Comparison of ENCODE assay signal across 26 cellular contexts in the genomic region with DNA sequence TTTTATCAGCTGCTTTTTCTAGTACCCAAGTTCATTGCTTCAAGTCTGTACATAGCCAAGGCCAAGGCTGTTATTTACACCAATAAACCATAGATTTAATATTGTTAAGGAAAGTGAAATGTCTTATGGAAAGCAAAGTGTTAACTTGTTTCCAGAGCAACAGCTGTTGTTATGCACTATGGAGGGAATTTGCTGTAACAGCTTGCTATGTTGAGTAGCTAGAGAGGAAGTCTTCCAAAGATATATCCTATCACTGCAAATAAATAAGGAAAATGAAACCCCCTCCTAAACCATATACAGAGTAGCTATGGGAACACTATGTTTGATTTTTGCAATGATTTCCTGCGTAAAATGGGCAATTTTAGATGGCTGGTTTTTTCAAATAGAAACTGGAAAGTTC. TPM values are rescaled to one million over a fixed set of nuclear protein-coding genes. Genes with fewer than 3 reads are reported as not detected.
DNase-seq lines count a peak whose midpoint lies in the region; ATAC-seq, FAIRE-seq and TF ChIP-seq lines count a peak whose summit lies in the region.
"Had no signal": no experiment of that assay in that cellular context is flagged by ENCODE, and none has a peak within 500 bp of the region (broad histone marks: within the 10 kb centered on the region; RNA-seq: fewer than 3 reads in every experiment).

No MANE protein-coding gene starts in this region.

- intact Hi-C loops in heart right ventricle (cut with DNase I) (no loop called here), psoas muscle (cut with DNase I) (no loop called here)

- DNase-seq in DMS 273 (lab: John Stamatoyannopoulos, UW; ENCODE audit: unreplicated experiment) (peak; percentile 66), DMS 273 treated with DMSO at 0.1 percent for 48 hours (lab: John Stamatoyannopoulos, UW) (no peak), NCI-H1694 treated with DMSO at 0.1 percent for 48 hours (lab: John Stamatoyannopoulos, UW) (peak; percentile 6), heart right ventricle (no peak), psoas muscle (no peak), NCI-H1048 (lab: John Stamatoyannopoulos, UW) (no peak), urothelium cell line (ENCODE audit: low spot score) (no peak), D721Med (ENCODE audit: insufficient read length, low spot score) (no peak)
- DNase-seq: ACHN; CD4-positive, alpha-beta T cell; COR-L47; DMS153; GDM1; IMR-90; NCI-H187 treated with DMSO at 0.1 percent for 48 hours; NCI-H226; NCI-H510A treated with DMSO at 0.1 percent for 48 hours; NCI-H748 treated with DMSO at 0.1 percent for 48 hours; SJCRH30 had no signal

- H3K9me3 ChIP-seq in heart right ventricle (no peaks in the 10 kb centered on the region), psoas muscle (no peaks in the 10 kb centered on the region)
- H3K9me3 ChIP-seq: BLaER1, SJCRH30 had no signal

- H3K4me1 ChIP-seq in heart right ventricle (peaks cover 0 to 62% (median 27%) of the 10 kb centered on the region in 9 donors), psoas muscle (peaks cover 32% of the 10 kb centered on the region)
- H3K4me1 ChIP-seq: BLaER1, SJCRH30 had no signal

- H3K4me3 ChIP-seq in heart right ventricle (peak overlapping the region in 1 of 10 donors; percentile 2), psoas muscle (peak overlapping the region; percentile 15)
- H3K4me3 ChIP-seq: BLaER1, SJCRH30 had no signal

- FAIRE-seq in urothelium cell line (lab: Jason Lieb, UNC) (no peak), D721Med (lab: Jason Lieb, UNC) (no peak)
- FAIRE-seq: GM18507, GM19239, H54 had no signal

- H3K36me3 ChIP-seq in heart right ventricle (no peaks in the 10 kb centered on the region), psoas muscle (ENCODE audit: insufficient read depth in 1 of 2, low read depth in 1 of 2) (no peaks in the 10 kb centered on the region)
- H3K36me3 ChIP-seq: SJCRH30 had no signal

- no peak for TF ChIP-seq CTCF in heart right ventricle (IDR thresholded peaks at IDR 0.05)
- no peak for TF ChIP-seq CTCF in psoas muscle (IDR thresholded peaks at IDR 0.05)
- TF ChIP-seq CTCF in D721Med (IDR thresholded peaks at IDR 0.05; ENCODE audit: insufficient read depth, missing control alignments): no peak

- peak in 5 of 8 donors; percentile 45 to 72 (median 50) for ATAC-seq in heart right ventricle
- peak in 2 of 4 donors; percentile 51 to 59 for ATAC-seq in psoas muscle
- ATAC-seq: Panc1 had no signal

- H3K27ac ChIP-seq in heart right ventricle: peak overlapping the region in 9 of 10 donors; percentile 25 to 91 (median 54)
- peak overlapping the region; percentile 62 for H3K27ac ChIP-seq in psoas muscle
- H3K27ac ChIP-seq: 22Rv1, BLaER1, KMS-11, SJCRH30 had no signal

- H3K27me3 ChIP-seq in heart right ventricle: no peaks in the 10 kb centered on the region
- no peaks in the 10 kb centered on the region for H3K27me3 ChIP-seq in psoas muscle (ENCODE audit: insufficient read depth in 3 of 3, low read length in 2 of 3)
- H3K27me3 ChIP-seq: BLaER1, SJCRH30 had no signal

- 12 to 36% methylated on average over 1 of the region's 1 CpG for WGBS in heart right ventricle, 2 donors
- WGBS in psoas muscle, 3 donors: 18 to 26% (median 25%) methylated on average over 1 of the region's 1 CpG

RNA-seq across cellular contexts. Expression of gene TMEM182, which starts 21.1 kb away (rescaled TPM):
- 100 to 1,000 TPM; 142 to 225 (median 191) TPM for total RNA-seq in heart right ventricle
- 10 to 100 TPM; 10.1 to 39.4 TPM for polyA plus RNA-seq in heart right ventricle
- total RNA-seq in psoas muscle: 100 to 1,000 TPM in 1 of 4 donors, 10 to 100 TPM in 3; 25.8 to 100 (median 33.6) TPM
- 10 to 100 TPM in 1 of 3 donors, 1 to 10 TPM in 2; 3.3 to 16.8 (median 8.9) TPM for polyA plus RNA-seq in psoas muscle

Comparison
In these comparisons a context has a peak if more than half of its experiments do, and no peak if none do; other contexts are left out.
1. DNase-seq: peak in DMS 273 (single experiment) and NCI-H1694 treated with DMSO at 0.1 percent for 48 hours (single experiment); none in DMS 273 treated with DMSO at 0.1 percent for 48 hours (single experiment), heart right ventricle (0 of 2), psoas muscle (0 of 2), NCI-H1048 (single experiment), urothelium cell line (single experiment) and D721Med (single experiment).